ENCODE assay signal across 23 cellular contexts in genomic region chr3:81048058-81048665, GRCh38.
"Had no signal": no experiment of that assay in that cellular context is flagged by ENCODE, and none has a peak within 500 bp of the region (broad histone marks: within the 10 kb centered on the region; RNA-seq: fewer than 3 reads in every experiment).

No MANE protein-coding gene starts in this region.

- FAIRE-seq: keratinocyte had no signal

- H3K9me3 ChIP-seq: colonic mucosa, esophagus squamous epithelium, neutrophil, pancreas, right atrium auricular region, sigmoid colon, testis, tibial artery had no signal

- ATAC-seq: natural killer cell; stimulated activated effector memory CD8-positive, alpha-beta T cell treated with anti-CD3 and anti-CD28 coated beads, Interleukin-12 subunit alpha, Interleukin-12 subunit beta, amount 100 ng/mL, for 72 hours had no signal

- H3K27me3 ChIP-seq: colonic mucosa, esophagus squamous epithelium, neutrophil, pancreas, right atrium auricular region, sigmoid colon, testis, tibial artery had no signal

- H3K27ac ChIP-seq: colonic mucosa, esophagus squamous epithelium, neutrophil, pancreas, right atrium auricular region, sigmoid colon, testis, tibial artery had no signal

- H3K4me1 ChIP-seq: colonic mucosa, esophagus squamous epithelium, right atrium auricular region, sigmoid colon, testis, tibial artery had no signal

- DNase-seq: cerebellar nuclear complex; colonic mucosa; effector CD8-positive, alpha-beta T cell; endodermal cell; erythroblast; esophagus squamous epithelium; foreskin melanocyte; hypothalamus; immature natural killer cell; natural killer cell; sigmoid colon; stimulated activated CD4-positive, alpha-beta T cell treated with anti-CD3 and anti-CD28 coated beads, Interleukin-2, amount 100 ng/mL, for 24 hours; stimulated activated CD4-positive, alpha-beta T cell treated with anti-CD3 and anti-CD28 coated beads, Interleukin-4, amount 100 ng/mL, for 24 hours; stimulated activated naive CD4-positive, alpha-beta T cell treated with Interleukin-2 at 50 U/mL for 16 hours; substantia nigra; testis; tibial artery had no signal

- H3K4me3 ChIP-seq: colonic mucosa, esophagus squamous epithelium, lung, pancreas, right atrium auricular region, sigmoid colon, testis, tibial artery had no signal

- H3K36me3 ChIP-seq: colonic mucosa, esophagus squamous epithelium, neutrophil, pancreas, right atrium auricular region, sigmoid colon, tibial artery had no signal
